Comparison of ENCODE assay signal across 8 cellular contexts in genomic region chr2:121754851-121755236, GRCh38. TPM values are rescaled to one million over a fixed set of nuclear protein-coding genes. Genes with fewer than 3 reads are reported as not detected.
DNase-seq lines count a peak whose midpoint lies in the region; ATAC-seq and TF ChIP-seq lines count a peak whose summit lies in the region.

No MANE protein-coding gene starts in this region.

- H3K4me1 ChIP-seq in ectodermal cell (ENCODE audit: control insufficient read depth, insufficient read depth, low read length), result no peaks in the 10 kb centered on the region

- H3K27me3 ChIP-seq in MG63 (no peaks in the 10 kb centered on the region), ectodermal cell (ENCODE audit: control insufficient read depth, insufficient read depth, low read length, poor library complexity, severe bottlenecking) (no peaks in the 10 kb centered on the region)

- H3K4me1 Mint-ChIP-seq in osteocyte (ENCODE audit: unreplicated experiment), result peaks cover 22% of the 10 kb centered on the region

- H3K9me3 ChIP-seq in MG63, result 0 out of 2 replicates have a peak, but pooled peaks cover 4% of the 10 kb centered on the region
- no peaks in the 10 kb centered on the region for H3K9me3 ChIP-seq in ectodermal cell (ENCODE audit: control insufficient read depth, low read length)

- ATAC-seq in GM18868 (IDR thresholded peaks at IDR 0.05; ENCODE audit: unreplicated experiment) (peak; percentile 0), HG03139 (IDR thresholded peaks at IDR 0.05; ENCODE audit: unreplicated experiment) (no peak), GM21619 (IDR thresholded peaks at IDR 0.05; ENCODE audit: unreplicated experiment) (no peak)

- H3K36me3 ChIP-seq in MG63, result peaks cover 17% of the 10 kb centered on the region
- H3K36me3 ChIP-seq in ectodermal cell (ENCODE audit: control insufficient read depth, insufficient read depth, low read length), result no peaks in the 10 kb centered on the region

- DNase-seq in MG63, result no peak
- no peak for DNase-seq in osteocyte (ENCODE audit: extremely low spot score, unreplicated experiment)
- no peak for DNase-seq in dermis blood vessel endothelial cell
- no peak for DNase-seq in G401 (ENCODE audit: low spot score)

- TF ChIP-seq CTCF in osteocyte (IDR thresholded peaks at IDR 0.05), result no peak

- peak overlapping the region; percentile 93 for H3K4me3 ChIP-seq in MG63
- H3K4me3 ChIP-seq in ectodermal cell (ENCODE audit: insufficient read depth, low read depth, low read length), result peak overlapping the region; percentile 97

- no peak overlapping the region for H3K27ac ChIP-seq in ectodermal cell (ENCODE audit: insufficient read depth, low read depth, low read length, poor library complexity, severe bottlenecking)

- WGBS in ectodermal cell, 2 experiments, result 1 to 4% methylated on average over 4 to 7 of the region's 8 CpGs

- H3K9me3 Mint-ChIP-seq in osteocyte (ENCODE audit: unreplicated experiment), result no peaks in the 10 kb centered on the region

- H3K4me3 Mint-ChIP-seq in osteocyte (ENCODE audit: unreplicated experiment), result peak overlapping the region; percentile 85

- in situ Hi-C loops in G401 (cut with HindIII; ENCODE audit: low sequenced_read_pairs), result no loop called here

- peaks cover 7% of the 10 kb centered on the region for H3K36me3 Mint-ChIP-seq in osteocyte (ENCODE audit: unreplicated experiment)

- no peaks in the 10 kb centered on the region for H3K27me3 Mint-ChIP-seq in osteocyte (ENCODE audit: unreplicated experiment)

- peak overlapping the region; percentile 90 for H3K27ac Mint-ChIP-seq in osteocyte (ENCODE audit: unreplicated experiment)

RNA-seq across cellular contexts. Expression of gene TSN, which starts 0.6 kb away (rescaled TPM):
- 24.0 and 29.2 TPM in 2 replicates for total RNA-seq in MG63 (2014; rRNA removed; shearing (Covaris generic); ENCODE audit: low replicate concordance)
- 93.6 TPM for polyA plus RNA-seq in ectodermal cell (2013, experiment 1 of 4)
- polyA plus RNA-seq in ectodermal cell (2013, experiment 2 of 4), result 102 TPM
- polyA plus RNA-seq in ectodermal cell (2013, experiment 3 of 4), result 66.8 TPM
- 72.7 TPM for polyA plus RNA-seq in ectodermal cell (2013, experiment 4 of 4)
- total RNA-seq in osteocyte, result 61.4 and 68.6 TPM in 2 replicates
- total RNA-seq in dermis blood vessel endothelial cell, result 105 and 115 TPM in 2 replicates
- 22.0 and 30.0 TPM in 2 replicates for total RNA-seq in G401 (2014; rRNA removed; shearing (Covaris generic))

RNA-seq across cellular contexts. Expression of gene NIFK, which starts 18.2 kb away (rescaled TPM):
- total RNA-seq in MG63 (2014; rRNA removed; shearing (Covaris generic); ENCODE audit: low replicate concordance), result 137 and 150 TPM in 2 replicates
- 69.6 TPM for polyA plus RNA-seq in ectodermal cell (2013, experiment 1 of 4)
- polyA plus RNA-seq in ectodermal cell (2013, experiment 2 of 4), result 64.9 TPM
- polyA plus RNA-seq in ectodermal cell (2013, experiment 3 of 4), result 45.4 TPM
- polyA plus RNA-seq in ectodermal cell (2013, experiment 4 of 4), result 54.3 TPM
- total RNA-seq in osteocyte (39.9 and 41.0 TPM in 2 replicates), dermis blood vessel endothelial cell (45.1 and 75.9 TPM in 2 replicates)
- total RNA-seq in G401 (2014; rRNA removed; shearing (Covaris generic)), result 66.6 and 103 TPM in 2 replicates
